In genomic region chr1:27863552-27863943, GRCh38 we compare ENCODE assay signal across 9 cellular contexts. TPM values are rescaled to one million over a fixed set of nuclear protein-coding genes. Genes with fewer than 3 reads are reported as not detected.
DNase-seq lines count a peak whose midpoint lies in the region; ATAC-seq and TF ChIP-seq lines count a peak whose summit lies in the region.
"Had no signal": no experiment of that assay in that cellular context is flagged by ENCODE, and none has a peak within 500 bp of the region (broad histone marks: within the 10 kb centered on the region; RNA-seq: fewer than 3 reads in every experiment).

No MANE protein-coding gene starts in this region.

- ATAC-seq in RWPE2 (ENCODE audit: low read depth) (no peak), heart right ventricle (peak in 7 of 8 donors; percentile 40 to 64 (median 53))

- H3K4ac ChIP-seq in H9 (ENCODE audit: low read depth, low read length) = no peak overlapping the region

- no peak overlapping the region for H3K18ac ChIP-seq in H9 (ENCODE audit: insufficient read length, low read depth, low read length)

- H2BK120ac ChIP-seq in H9 (ENCODE audit: low read depth, low read length, poor library complexity, severe bottlenecking) = no peak overlapping the region

- H3K79me1 ChIP-seq in H9 (ENCODE audit: insufficient read depth, low read depth, low read length, poor library complexity, severe bottlenecking) = no peaks in the 10 kb centered on the region

- no CpG with 5 or more reads among the region's 1 CpG for WGBS in H9 (ENCODE audit: extremely low coverage, insufficient read length, low lambda C conversion rate)
- 77 to 100% methylated on average over 1 of the region's 1 CpG for WGBS in heart right ventricle, 2 donors

- H3K27me3 Mint-ChIP-seq in H9 (ENCODE audit: low read depth) = no peaks in the 10 kb centered on the region; the same call in 1 of the 2 replicates
- H3K27me3 Mint-ChIP-seq in activated CD4-positive, alpha-beta T cell treated with anti-CD3 and anti-CD28 coated beads, Interleukin-2, amount 10 ng/mL, durations not matched to agents 7 days and 5 days = no peaks in the 10 kb centered on the region
- no peaks in the 10 kb centered on the region for H3K27me3 Mint-ChIP-seq in progenitor cell of endocrine pancreas

- H3K4me3 Mint-ChIP-seq in H9 = no peak overlapping the region
- H3K4me3 Mint-ChIP-seq in activated CD4-positive, alpha-beta T cell treated with anti-CD3 and anti-CD28 coated beads, Interleukin-2, amount 10 ng/mL, durations not matched to agents 7 days and 5 days = no peak overlapping the region
- H3K4me3 Mint-ChIP-seq in progenitor cell of endocrine pancreas (ENCODE audit: low read depth) = no peak overlapping the region

- no peak overlapping the region for H2AK5ac ChIP-seq in H9 (ENCODE audit: insufficient read length, low read length)

- no peak overlapping the region for H3K56ac ChIP-seq in H9 (ENCODE audit: insufficient read length, low read depth, low read length)

- no peak overlapping the region for H3T11ph ChIP-seq in H9 (ENCODE audit: low read length)

- DNase-seq in H9 (no peak), RWPE2 (ENCODE audit: low spot score) (no peak), heart right ventricle (no peak), mucosa of gallbladder (ENCODE audit: low spot score) (no peak), BE2C (no peak), progenitor cell of endocrine pancreas (ENCODE audit: low spot score, unreplicated experiment) (no peak)
- DNase-seq in activated CD4-positive, alpha-beta T cell treated with anti-CD3 and anti-CD28 coated beads, Interleukin-2, amount 10 ng/mL, durations not matched to agents 7 days and 5 days = no peak
- DNase-seq: activated CD4-positive, alpha-beta T cell treated with anti-CD3 and anti-CD28 coated beads, Interleukin-2, amount 50 U/mL, for 1 hour had no signal

- H3K4me3 ChIP-seq in RWPE2 (ENCODE audit: severe bottlenecking) = no peak overlapping the region
- H3K4me3 ChIP-seq in heart right ventricle = no peak overlapping the region
- H3K4me3 ChIP-seq in skeletal muscle satellite cell (ENCODE audit: low read length) = no peak overlapping the region
- H3K4me3 ChIP-seq in BE2C (ENCODE audit: low read depth, low read length) = no peak overlapping the region

- H2BK15ac ChIP-seq in H9 (ENCODE audit: low read depth, low read length) = no peak overlapping the region

- H4K20me1 ChIP-seq in H9 (ENCODE audit: control insufficient read depth, insufficient read depth, insufficient read length) = no peaks in the 10 kb centered on the region

- H3K36me3 ChIP-seq in RWPE2 (ENCODE audit: low read depth) (no peaks in the 10 kb centered on the region), heart right ventricle (no peaks in the 10 kb centered on the region), skeletal muscle satellite cell (ENCODE audit: insufficient read depth, low read length) (no peaks in the 10 kb centered on the region), BE2C (no peaks in the 10 kb centered on the region)

- H4K5ac ChIP-seq in H9 (ENCODE audit: insufficient read length, low read depth, low read length) = no peak overlapping the region

- no peak overlapping the region for H3K9ac ChIP-seq in H9 (ENCODE audit: extremely low read depth, insufficient read length, low read length)
- H3K9ac ChIP-seq in skeletal muscle satellite cell (ENCODE audit: low read depth, low read length) = peak overlapping the region; percentile 74

- H4K8ac ChIP-seq in H9 (replicated peaks; ENCODE audit: insufficient read length, low read depth, low read length) = peak overlapping the region; percentile 39

- H3K27me3 ChIP-seq in H9 (ENCODE audit: insufficient read depth, low read length) = no peaks in the 10 kb centered on the region
- no peaks in the 10 kb centered on the region for H3K27me3 ChIP-seq in RWPE2 (ENCODE audit: insufficient read depth, poor library complexity, severe bottlenecking)
- no peaks in the 10 kb centered on the region for H3K27me3 ChIP-seq in heart right ventricle
- H3K27me3 ChIP-seq in skeletal muscle satellite cell (ENCODE audit: control insufficient read depth, insufficient read depth, low read length) = no peaks in the 10 kb centered on the region
- no peaks in the 10 kb centered on the region for H3K27me3 ChIP-seq in BE2C

- H4K91ac ChIP-seq in H9 (ENCODE audit: insufficient read length, low read depth, low read length) = no peak overlapping the region

- no peak overlapping the region for H2BK5ac ChIP-seq in H9 (ENCODE audit: insufficient read length, low read length)

- TF ChIP-seq CTCF in H9 (conservative IDR thresholded peaks at IDR 0.05) = no peak
- TF ChIP-seq CTCF in RWPE2 (IDR thresholded peaks at IDR 0.05; ENCODE audit: poor library complexity, severe bottlenecking) = no peak
- no peak for TF ChIP-seq CTCF in heart right ventricle (IDR thresholded peaks at IDR 0.05)
- TF ChIP-seq CTCF in BE2C (IDR thresholded peaks at IDR 0.05; ENCODE audit: low read depth, low read length) = no peak
- TF ChIP-seq CTCF in progenitor cell of endocrine pancreas (IDR thresholded peaks at IDR 0.05; ENCODE audit: unreplicated experiment) = no peak

- no peaks in the 10 kb centered on the region for H3K23me2 ChIP-seq in H9 (ENCODE audit: insufficient read length, low read depth, low read length, poor library complexity, severe bottlenecking)

- H3K4me1 ChIP-seq in H9 (ENCODE audit: insufficient read depth, low read length) (no peaks in the 10 kb centered on the region), RWPE2 (ENCODE audit: insufficient read depth, poor library complexity, severe bottlenecking) (peaks cover 17% of the 10 kb centered on the region), heart right ventricle (peaks cover 0 to 56% (median 1%) of the 10 kb centered on the region in 9 donors), skeletal muscle satellite cell (ENCODE audit: control insufficient read depth, insufficient read depth, low read length) (peaks cover 25% of the 10 kb centered on the region), BE2C (no peaks in the 10 kb centered on the region)

- H3K4me2 ChIP-seq in H9 (ENCODE audit: insufficient read depth, insufficient read length, low read length) (no peak overlapping the region), skeletal muscle satellite cell (ENCODE audit: low read length) (peak overlapping the region; percentile 15)

- POLR2A ChIA-PET in activated CD4-positive, alpha-beta T cell treated with anti-CD3 and anti-CD28 coated beads, Interleukin-2, amount 10 ng/mL, durations not matched to agents 7 days and 5 days (lab: Charles Lee) = no interaction called here

- H3K9me3 Mint-ChIP-seq in H9 (no peaks in the 10 kb centered on the region), progenitor cell of endocrine pancreas (ENCODE audit: low read depth) (no peaks in the 10 kb centered on the region)
- no peaks in the 10 kb centered on the region for H3K9me3 Mint-ChIP-seq in activated CD4-positive, alpha-beta T cell treated with anti-CD3 and anti-CD28 coated beads, Interleukin-2, amount 10 ng/mL, durations not matched to agents 7 days and 5 days

- H2BK12ac ChIP-seq in H9 (ENCODE audit: insufficient read length, low read depth, low read length) = no peak overlapping the region

- no peak overlapping the region for H3K23ac ChIP-seq in H9 (ENCODE audit: insufficient read length, low read depth, low read length)

- H3K9me3 ChIP-seq in H9 (ENCODE audit: control insufficient read depth, low read depth, low read length) = no peaks in the 10 kb centered on the region
- H3K9me3 ChIP-seq in RWPE2 (ENCODE audit: severe bottlenecking) = no peaks in the 10 kb centered on the region
- no peaks in the 10 kb centered on the region for H3K9me3 ChIP-seq in heart right ventricle
- no peaks in the 10 kb centered on the region for H3K9me3 ChIP-seq in skeletal muscle satellite cell (replicated peaks; ENCODE audit: low read length)
- H3K9me3 ChIP-seq in BE2C = no peaks in the 10 kb centered on the region

- no peak overlapping the region for H3K27ac Mint-ChIP-seq in H9
- no peak overlapping the region for H3K27ac Mint-ChIP-seq in activated CD4-positive, alpha-beta T cell treated with anti-CD3 and anti-CD28 coated beads, Interleukin-2, amount 10 ng/mL, durations not matched to agents 7 days and 5 days
- H3K27ac Mint-ChIP-seq in progenitor cell of endocrine pancreas = no peak overlapping the region

- intact Hi-C loops in heart right ventricle (cut with DNase I) = loop anchor here in 4 of 10 donors (10.0 kb wide), 2 partner anchors 111 to 341 kb away; no protein-coding TSS in a partner anchor

- H3K79me2 ChIP-seq in H9 (ENCODE audit: insufficient read depth, low read length) = no peaks in the 10 kb centered on the region

- no peak overlapping the region for H3K27ac ChIP-seq in H9 (ENCODE audit: insufficient read length, low read depth, low read length)
- H3K27ac ChIP-seq in RWPE2 (ENCODE audit: poor library complexity, severe bottlenecking) = peak overlapping the region; percentile 38
- H3K27ac ChIP-seq in heart right ventricle = peak overlapping the region in 8 of 10 donors; percentile 42 to 94 (median 57)

- H3K14ac ChIP-seq in H9 (ENCODE audit: insufficient read depth, low read length) = no peak overlapping the region; the same call in 1 of the 2 replicates

- no peak overlapping the region for H2BK20ac ChIP-seq in H9 (ENCODE audit: low read depth, low read length, poor library complexity, severe bottlenecking)

- CTCF ChIA-PET in activated CD4-positive, alpha-beta T cell treated with anti-CD3 and anti-CD28 coated beads, Interleukin-2, amount 10 ng/mL, durations not matched to agents 7 days and 5 days (lab: Charles Lee) = interaction anchor here (0.6 to 1.3 kb wide), 5 partner anchors 44 to 494 kb away, joined by 3 to 5 read pairs (median 4); no protein-coding TSS in a partner anchor

- H3K36me3 Mint-ChIP-seq in H9 (ENCODE audit: insufficient read depth in 1 of 3, low read depth in 3 of 3) (no peaks in the 10 kb centered on the region), progenitor cell of endocrine pancreas (ENCODE audit: insufficient read depth) (no peaks in the 10 kb centered on the region)
- H3K36me3 Mint-ChIP-seq in activated CD4-positive, alpha-beta T cell treated with anti-CD3 and anti-CD28 coated beads, Interleukin-2, amount 10 ng/mL, durations not matched to agents 7 days and 5 days (ENCODE audit: low read depth) = no peaks in the 10 kb centered on the region

- no peak overlapping the region for H2AFZ ChIP-seq in H9 (ENCODE audit: low read length)

- H3K4me1 Mint-ChIP-seq in H9 (peaks cover 20 to 24% of the 10 kb centered on the region in 2 experiments), progenitor cell of endocrine pancreas (ENCODE audit: low read depth) (peaks cover 10% of the 10 kb centered on the region)
- H3K4me1 Mint-ChIP-seq in activated CD4-positive, alpha-beta T cell treated with anti-CD3 and anti-CD28 coated beads, Interleukin-2, amount 10 ng/mL, durations not matched to agents 7 days and 5 days = peaks cover 43% of the 10 kb centered on the region

RNA-seq across cellular contexts. Expression of gene THEMIS2, which starts 8.8 kb away (rescaled TPM):
- total RNA-seq in H9 (2021) = 17.2 and 18.7 TPM in 2 replicates
- 10 to 100 TPM in 2 of 10 donors, 1 to 10 TPM in 8; 2.5 to 29.3 (median 5.1) TPM for total RNA-seq in heart right ventricle
- polyA plus RNA-seq in heart right ventricle = 1 to 10 TPM; 5.6 to 7.3 TPM
- 8.5 and 11.7 TPM in 2 replicates for total RNA-seq in skeletal muscle satellite cell (2012; rRNA removed)
- 10 to 100 TPM; 24.3 to 31.1 TPM for total RNA-seq in activated CD4-positive, alpha-beta T cell treated with anti-CD3 and anti-CD28 coated beads, Interleukin-2, amount 10 ng/mL, durations not matched to agents 7 days and 5 days
- total RNA-seq in mucosa of gallbladder = 18.3 TPM
- polyA plus RNA-seq in BE2C (2012; ENCODE audit: insufficient read depth, insufficient read length, low read depth) = 2.0 TPM
- 3.0 and 3.3 TPM in 2 replicates for total RNA-seq in progenitor cell of endocrine pancreas

RNA-seq across cellular contexts. Expression of gene PPP1R8, which starts 33.0 kb away (rescaled TPM):
- 58.8 and 59.9 TPM in 2 replicates for total RNA-seq in H9 (2021)
- total RNA-seq in heart right ventricle = 10 to 100 TPM; 19.2 to 33.4 (median 26.2) TPM
- 10 to 100 TPM; 13.9 to 24.8 TPM for polyA plus RNA-seq in heart right ventricle
- total RNA-seq in skeletal muscle satellite cell (2012; rRNA removed) = 27.4 and 37.8 TPM in 2 replicates
- 10 to 100 TPM; 55.8 to 57.5 TPM for total RNA-seq in activated CD4-positive, alpha-beta T cell treated with anti-CD3 and anti-CD28 coated beads, Interleukin-2, amount 10 ng/mL, durations not matched to agents 7 days and 5 days
- total RNA-seq in mucosa of gallbladder = 36.5 TPM
- 55.5 TPM for polyA plus RNA-seq in BE2C (2012; ENCODE audit: insufficient read depth, insufficient read length, low read depth)
- total RNA-seq in progenitor cell of endocrine pancreas = 50.4 and 52.5 TPM in 2 replicates

RNA-seq across cellular contexts. Expression of gene RPA2, which starts 50.8 kb away (rescaled TPM):
- total RNA-seq in H9 (2021) (81.4 and 83.5 TPM in 2 replicates), heart right ventricle (10 to 100 TPM; 20.2 to 63.5 (median 23.0) TPM), mucosa of gallbladder (25.6 TPM), progenitor cell of endocrine pancreas (34.8 and 37.2 TPM in 2 replicates)
- 10 to 100 TPM; 14.3 to 34.2 TPM for polyA plus RNA-seq in heart right ventricle
- total RNA-seq in skeletal muscle satellite cell (2012; rRNA removed) = 25.6 and 33.9 TPM in 2 replicates
- total RNA-seq in activated CD4-positive, alpha-beta T cell treated with anti-CD3 and anti-CD28 coated beads, Interleukin-2, amount 10 ng/mL, durations not matched to agents 7 days and 5 days = 10 to 100 TPM; 62.7 to 63.8 TPM
- 56.4 TPM for polyA plus RNA-seq in BE2C (2012; ENCODE audit: insufficient read depth, insufficient read length, low read depth)
